1 cellular context compared by ENCODE assay signal in the genomic region with DNA sequence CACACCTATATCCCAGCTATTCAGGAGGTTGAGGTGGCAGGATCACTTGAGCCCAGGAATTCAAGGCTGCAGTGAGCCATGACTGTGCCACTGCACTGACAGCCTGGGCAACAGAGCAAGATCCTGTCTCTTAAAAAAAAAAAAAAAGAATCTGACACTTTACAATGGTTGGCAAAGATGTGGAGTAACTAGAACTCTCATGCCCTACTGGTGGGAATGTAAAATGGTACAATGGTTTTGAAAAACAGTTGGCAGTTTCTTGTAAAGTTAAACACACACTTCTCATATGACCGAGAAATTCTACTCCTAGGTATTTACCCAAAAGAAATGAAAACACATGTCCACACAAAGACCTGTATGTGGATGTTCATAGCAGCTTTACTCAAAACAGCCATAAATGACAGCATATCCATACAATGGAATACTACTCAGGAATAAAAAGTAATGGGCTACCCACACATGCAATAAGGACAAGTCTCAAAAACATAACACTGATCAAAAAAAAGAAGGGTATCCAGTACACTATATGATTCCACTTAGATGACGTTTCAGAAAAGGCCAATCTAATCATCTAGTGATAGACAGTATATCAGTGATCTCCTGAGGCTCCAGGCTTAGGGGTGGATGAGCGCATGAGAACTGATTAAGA.
TF ChIP-seq lines count a peak whose summit lies in the region.

No MANE protein-coding gene starts in this region.

TF ChIP-seq in HEK293, 187 proteins besides CTCF, POLR2A, EP300 and RAD21:
- TF ChIP-seq ZNF121 (tag by site-specific recombination; IDR thresholded peaks at IDR 0.05): peak; percentile 74; the same call in 1 of the 2 replicates
- TF ChIP-seq ZNF677 (tag by site-specific recombination; IDR thresholded peaks at IDR 0.05): no peak
- peak; percentile 93 for TF ChIP-seq ZNF146 (tag by site-specific recombination; IDR thresholded peaks at IDR 0.05)
